8 cellular contexts compared by ENCODE assay signal in the genomic region with DNA sequence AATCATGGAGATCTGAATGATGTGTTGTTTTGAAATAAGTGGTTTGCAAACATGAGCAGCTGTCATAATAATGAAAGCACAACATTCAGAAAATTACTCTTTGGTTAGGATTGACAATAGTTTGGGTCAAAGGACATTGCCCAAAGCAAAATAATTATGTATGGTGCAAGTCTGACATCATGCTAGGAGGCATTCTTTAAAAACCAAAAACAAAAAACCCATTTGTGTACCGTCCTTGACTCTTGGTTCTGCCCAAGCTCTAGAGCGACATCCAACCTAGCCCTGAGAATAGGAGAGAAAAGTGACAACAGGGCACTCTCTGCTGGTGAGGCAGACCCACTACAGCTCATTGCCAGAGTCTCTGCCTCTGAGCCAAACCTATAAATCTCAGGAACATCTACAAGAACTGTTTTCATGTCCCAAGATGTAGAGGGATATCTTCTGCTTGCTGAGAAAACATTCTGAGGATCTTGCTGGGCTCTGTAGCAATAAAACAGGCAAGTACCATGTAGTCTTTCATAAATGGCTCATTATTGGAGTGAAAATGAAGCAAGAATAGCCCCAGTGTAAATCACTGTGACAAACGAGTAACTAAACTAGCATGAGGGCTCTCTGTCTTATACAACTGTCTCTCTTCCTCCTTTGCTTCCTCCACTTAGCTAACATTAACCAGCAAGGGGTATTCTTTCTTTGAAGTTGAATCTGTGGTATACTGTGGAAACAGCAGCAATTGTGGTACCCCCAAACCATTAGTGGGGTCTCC.
DNase-seq lines count a peak whose midpoint lies in the region; ATAC-seq and TF ChIP-seq lines count a peak whose summit lies in the region.

No MANE protein-coding gene starts in this region.

- H3K36me3 ChIP-seq in A673 (ENCODE audit: insufficient read depth, low read length, poor library complexity, severe bottlenecking) (no peaks in the 10 kb centered on the region), upper lobe of left lung (no peaks in the 10 kb centered on the region)

- H3K4me1 Mint-ChIP-seq in memory B cell = peaks cover 38% of the 10 kb centered on the region

- no peaks in the 10 kb centered on the region for H3K27me3 Mint-ChIP-seq in memory B cell

- 27 to 53% methylated on average over 3 of the region's 3 CpGs for WGBS in upper lobe of left lung, 2 donors

- BruUV-seq in A673 (replicated peaks; lab: Mats Ljungman, UMichigan) = no TSS peak

- TF ChIP-seq CTCF in A673 (conservative IDR thresholded peaks at IDR 0.05; ENCODE audit: low read depth, low read length) = peak; percentile 67
- peak; percentile 78 for TF ChIP-seq CTCF in GM13977 (IDR thresholded peaks at IDR 0.05; ENCODE audit: extremely low read depth, insufficient read depth, missing control alignments)
- TF ChIP-seq CTCF in upper lobe of left lung (IDR thresholded peaks at IDR 0.05) = peak; percentile 40 to 71 (median 56)

- no peaks in the 10 kb centered on the region for H3K36me3 Mint-ChIP-seq in memory B cell

- POLR2A ChIA-PET in A673 (lab: Charles Lee; ENCODE audit: low non-redundant PET) = no interaction called here

- peak overlapping the region; percentile 92 for H3K27ac Mint-ChIP-seq in memory B cell

- no peak for TF ChIP-seq POLR2A in upper lobe of left lung (IDR thresholded peaks at IDR 0.05)

- H3K27ac ChIP-seq in A673 (ENCODE audit: low read depth, low read length, poor library complexity, severe bottlenecking) (no peak overlapping the region), upper lobe of left lung (no peak overlapping the region)

- CTCF ChIA-PET in A673 (lab: Charles Lee) = interaction anchor here (0.6 to 2.3 kb wide), 4 partner anchors 99 to 1396 kb away, joined by 3 to 13 read pairs (median 6); no protein-coding TSS in a partner anchor

- TF ChIP-seq EP300 in upper lobe of left lung (IDR thresholded peaks at IDR 0.05) = no peak

- DNase-seq in A673 (ENCODE audit: low spot score) (peak; percentile 54), GM13977 (ENCODE audit: low spot score) (peak; percentile 31), NCI-H146 treated with DMSO at 0.1 percent for 48 hours (lab: John Stamatoyannopoulos, UW; ENCODE audit: unreplicated experiment) (peak; percentile 98), T-helper 9 cell (peak; percentile 24), cerebellum (ENCODE audit: low spot score) (peak; percentile 20), memory B cell (ENCODE audit: low spot score in 2 of 2) (peak; percentile 51 to 63), upper lobe of left lung (peak in 1 of 2 donors; percentile 32)

- ATAC-seq in HG02798 (IDR thresholded peaks at IDR 0.05; ENCODE audit: poor library complexity, unreplicated experiment) (peak; percentile 47), memory B cell (ENCODE audit: low read depth) (peak; percentile 71), upper lobe of left lung (ENCODE audit: low FRiP score in 2 of 2) (peak in 1 of 2 donors; percentile 75)

- intact Hi-C loops in A673 (cut with micrococcal nuclease; ENCODE audit: unreplicated experiment) = loop anchor here (2.0 kb wide), 1 partner anchor 470 kb away; no protein-coding TSS in a partner anchor

- H3K4me1 ChIP-seq in A673 (ENCODE audit: insufficient read depth, low read length, poor library complexity, severe bottlenecking) (no peaks in the 10 kb centered on the region), upper lobe of left lung (no peaks in the 10 kb centered on the region)

- H3K4me3 ChIP-seq in A673 (ENCODE audit: low read depth, low read length, poor library complexity, severe bottlenecking) = no peak overlapping the region
- H3K4me3 ChIP-seq in upper lobe of left lung = no peak overlapping the region

- no peaks in the 10 kb centered on the region for H3K27me3 ChIP-seq in A673 (replicated peaks; ENCODE audit: insufficient read depth, low read depth, low read length, poor library complexity)
- H3K27me3 ChIP-seq in upper lobe of left lung = no peaks in the 10 kb centered on the region

- no peaks in the 10 kb centered on the region for H3K9me3 Mint-ChIP-seq in memory B cell

- H3K4me3 Mint-ChIP-seq in memory B cell = no peak overlapping the region

- H3K9me3 ChIP-seq in A673 (ENCODE audit: low read depth, low read length, poor library complexity, severe bottlenecking) (no peaks in the 10 kb centered on the region), upper lobe of left lung (no peaks in the 10 kb centered on the region)

- in situ Hi-C loops in GM13977 (cut with MboI; ENCODE audit: low pct_unique_long_range_greater_than_20kb, low sequenced_read_pairs, unreplicated experiment) = loop anchor here (5.0 to 10.0 kb wide), 2 partner anchors 260 to 467 kb away; no protein-coding TSS in a partner anchor
